12 cellular contexts compared by ENCODE assay signal in genomic region chr1:229203030-229203751, GRCh38.
DNase-seq lines count a peak whose midpoint lies in the region; ATAC-seq, FAIRE-seq and TF ChIP-seq lines count a peak whose summit lies in the region.
"Had no signal": no experiment of that assay in that cellular context is flagged by ENCODE, and none has a peak within 500 bp of the region (broad histone marks: within the 10 kb centered on the region; RNA-seq: fewer than 3 reads in every experiment).

No MANE protein-coding gene starts in this region.

- H3K27ac ChIP-seq in HepG2 (ENCODE audit: extremely low read length, insufficient read depth, low read length) (peak overlapping the region; percentile 81), right lobe of liver (no peak overlapping the region), RWPE1 (no peak overlapping the region)

- TF ChIP-seq RAD21 in HepG2 (CRISPR knock-in tag; IDR thresholded peaks at IDR 0.05): no peak

- peak overlapping the region in 1 of 3 experiments; percentile 47; a peak in 2 of 6 replicates for H3K4me3 ChIP-seq in HepG2 (replicated peaks in 1 of 3; ENCODE audit: insufficient read depth in 1 of 3, low read depth in 2 of 3, low read length in 3 of 3)
- no peak overlapping the region for H3K4me3 ChIP-seq in right lobe of liver
- H3K4me3 ChIP-seq: thyroid gland had no signal

- intact Hi-C loops in HepG2 (cut with micrococcal nuclease; ENCODE audit: unreplicated experiment) (no loop called here), right lobe of liver (cut with DNase I) (no loop called here)

- FAIRE-seq in HepG2 (lab: Jason Lieb, UNC): peak; percentile 97
- FAIRE-seq: keratinocyte had no signal

- peak overlapping the region; percentile 69 for H3K4me2 ChIP-seq in HepG2 (ENCODE audit: low read depth, low read length)

- peak overlapping the region; percentile 77 for H2AFZ ChIP-seq in HepG2 (ENCODE audit: low read length)

- DNase-seq in HepG2 (ENCODE audit: low spot score): peak; percentile 94
- DNase-seq in right lobe of liver: no peak
- DNase-seq in RWPE1 (ENCODE audit: low spot score): peak; percentile 75
- DNase-seq in glomerular visceral epithelial cell (ENCODE audit: extremely low spot score): peak; percentile 13
- DNase-seq in activated CD4-positive, CD25-positive, alpha-beta regulatory T cell (lab: John Stamatoyannopoulos, UW): no peak
- DNase-seq in G401 (ENCODE audit: low spot score): no peak
- no peak for DNase-seq in NCI-H524 (lab: John Stamatoyannopoulos, UW)
- DNase-seq: KBM-7, T1000, thyroid gland had no signal

- H3K9ac ChIP-seq in HepG2 (ENCODE audit: insufficient read depth, low read depth, low read length): peak overlapping the region; percentile 50

- WGBS in HepG2 (ENCODE audit: low lambda C conversion rate): 15% methylated on average over 4 of the region's 5 CpGs
- WGBS in right lobe of liver (ENCODE audit: insufficient coverage, low coverage, low lambda C conversion rate, missing lambda C conversion rate): 94% methylated on average over 3 of the region's 5 CpGs

- H3K4me1 ChIP-seq in HepG2 (ENCODE audit: insufficient read depth, low read length) (peaks cover 48% of the 10 kb centered on the region), right lobe of liver (no peaks in the 10 kb centered on the region)

- no peaks in the 10 kb centered on the region for H4K20me1 ChIP-seq in HepG2 (ENCODE audit: insufficient read depth, low read length)

- no peaks in the 10 kb centered on the region for H3K79me2 ChIP-seq in HepG2 (ENCODE audit: insufficient read depth, low read length)

- TF ChIP-seq EP300 in HepG2 (IDR thresholded peaks at IDR 0.05; ENCODE audit: low read depth in 2 of 2, low read length in 2 of 2) (peak in 1 of 2 experiments; percentile 62; a peak in 2 of 4 replicates), HepG2 (CRISPR knock-in tag; IDR thresholded peaks at IDR 0.05; ENCODE audit: borderline replicate concordance) (0 out of 2 replicates have a peak, but pooled peaks have one; percentile 6)

- BruUV-seq in HepG2 (replicated peaks; lab: Mats Ljungman, UMichigan): no TSS peak

- H3K9me3 ChIP-seq in HepG2 (ENCODE audit: low read length) (no peaks in the 10 kb centered on the region), right lobe of liver (no peaks in the 10 kb centered on the region)
- H3K9me3 ChIP-seq: thyroid gland had no signal

- peak in 1 of 2 experiments; percentile 50; a peak in 2 of 4 replicates for TF ChIP-seq POLR2A in HepG2 (IDR thresholded peaks at IDR 0.05; ENCODE audit: insufficient read depth in 1 of 2, low read depth in 2 of 2, low read length in 2 of 2)
- TF ChIP-seq POLR2A in right lobe of liver (IDR thresholded peaks at IDR 0.05): no peak

- TF ChIP-seq CTCF in HepG2 (CRISPR knock-in tag; IDR thresholded peaks at IDR 0.05) (no peak), right lobe of liver (IDR thresholded peaks at IDR 0.05) (no peak), RWPE1 (conservative IDR thresholded peaks at IDR 0.05; ENCODE audit: low read depth) (no peak)

- in situ Hi-C loops in HepG2 (cut with HindIII; ENCODE audit: extremely low pct_ligation_motif_present, low pct_unique_long_range_greater_than_20kb): no loop called here
- in situ Hi-C loops in G401 (cut with HindIII; ENCODE audit: low sequenced_read_pairs): no loop called here

- H3K27me3 ChIP-seq in HepG2 (ENCODE audit: control insufficient read depth in 1 of 2, insufficient read depth in 2 of 2, low read length in 2 of 2) (no peaks in the 10 kb centered on the region), right lobe of liver (no peaks in the 10 kb centered on the region)
- H3K27me3 ChIP-seq: thyroid gland had no signal

- CTCF ChIA-PET in HepG2 (lab: Yijun Ruan, JAX; ENCODE audit: low intra/inter-chr PET ratio, low total read pairs) (no interaction called here), RWPE1 (lab: Yijun Ruan, JAX) (no interaction called here)

- peak; percentile 98 for ATAC-seq in HepG2
- no peak for ATAC-seq in right lobe of liver
- no peak for ATAC-seq in HG03442 (IDR thresholded peaks at IDR 0.05; ENCODE audit: unreplicated experiment)

- POLR2A ChIA-PET in HepG2 (lab: Yijun Ruan, JAX) (interaction anchor here (0.9 to 1.9 kb wide), 15 partner anchors 10 to 365 kb away, joined by 3 to 17 read pairs (median 4); no protein-coding TSS in a partner anchor), RWPE1 (lab: Yijun Ruan, JAX; ENCODE audit: low non-redundant PET) (no interaction called here)

- H3K36me3 ChIP-seq in HepG2 (replicated peaks in 1 of 2; ENCODE audit: control insufficient read depth in 1 of 2, insufficient read depth in 2 of 2, low read length in 2 of 2) (no peaks in the 10 kb centered on the region), right lobe of liver (no peaks in the 10 kb centered on the region)
- H3K36me3 ChIP-seq: thyroid gland had no signal

TF ChIP-seq in HepG2, 621 proteins besides CTCF, POLR2A, EP300 and RAD21 (continues in another document):
- TF ChIP-seq KLF15 (CRISPR knock-in tag; IDR thresholded peaks at IDR 0.05; ENCODE audit: borderline replicate concordance): no peak
- peak; percentile 83; the same call in 1 of the 2 replicates for TF ChIP-seq ZSCAN29 (CRISPR knock-in tag; conservative IDR thresholded peaks at IDR 0.05)
- no peak for TF ChIP-seq STAT6 (CRISPR knock-in tag; IDR thresholded peaks at IDR 0.05; ENCODE audit: borderline replicate concordance)
- TF ChIP-seq MTERF4 (CRISPR knock-in tag; IDR thresholded peaks at IDR 0.05): 0 out of 2 replicates have a peak, but pooled peaks have one; percentile 60
- TF ChIP-seq THAP8 (CRISPR knock-in tag; IDR thresholded peaks at IDR 0.05; ENCODE audit: borderline replicate concordance): no peak
- peak; percentile 62; the same call in 1 of the 2 replicates for TF ChIP-seq KDM6A (CRISPR knock-in tag; IDR thresholded peaks at IDR 0.05; ENCODE audit: low read depth)
- no peak for TF ChIP-seq SNRNP70 (IDR thresholded peaks at IDR 0.05; ENCODE audit: low read depth, low read length)
- no peak for TF ChIP-seq HMGXB3 (CRISPR knock-in tag; IDR thresholded peaks at IDR 0.05; ENCODE audit: borderline replicate concordance)

Comparison
In these comparisons a context has a peak if more than half of its experiments do, and no peak if none do; other contexts are left out.
1. DNase-seq: peak in HepG2 (single experiment), RWPE1 (single experiment) and glomerular visceral epithelial cell (single experiment); none in right lobe of liver (0 of 3), activated CD4-positive, CD25-positive, alpha-beta regulatory T cell (0 of 4), G401 (single experiment) and NCI-H524 (0 of 2).